10 cellular contexts compared by ENCODE assay signal in the genomic region with DNA sequence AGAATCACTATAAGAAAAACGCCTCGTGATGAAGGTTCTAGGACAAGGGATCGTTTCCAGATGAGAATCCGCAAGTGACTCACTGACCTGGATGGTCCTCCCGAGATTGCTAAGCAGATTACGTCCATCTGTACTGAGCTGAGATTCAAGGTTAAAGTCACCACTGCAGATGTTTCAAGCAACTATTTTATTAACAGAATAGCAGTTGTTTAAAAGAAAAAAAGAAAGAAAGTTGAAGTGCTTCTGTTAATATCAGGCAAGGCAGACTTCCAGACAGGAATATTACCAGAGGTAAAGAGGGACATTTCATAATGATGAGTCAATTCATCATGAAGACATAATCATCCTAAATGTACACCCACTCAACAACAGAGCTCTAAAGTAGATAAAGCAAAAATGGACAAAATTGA. TPM values are rescaled to one million over a fixed set of nuclear protein-coding genes. Genes with fewer than 3 reads are reported as not detected.
DNase-seq lines count a peak whose midpoint lies in the region; ATAC-seq and TF ChIP-seq lines count a peak whose summit lies in the region.
"Had no signal": no experiment of that assay in that cellular context is flagged by ENCODE, and none has a peak within 500 bp of the region (broad histone marks: within the 10 kb centered on the region; RNA-seq: fewer than 3 reads in every experiment).

No MANE protein-coding gene starts in this region.

- peak overlapping the region; percentile 77 to 99 (median 92) for H3K27ac ChIP-seq in gastrocnemius medialis
- H3K27ac ChIP-seq: HL-60 had no signal

- H3K9me3 Mint-ChIP-seq in CD14-positive monocyte = peaks cover 0 to 3% (median 0%) of the 10 kb centered on the region in 7 donors

- TF ChIP-seq POLR2A in gastrocnemius medialis (IDR thresholded peaks at IDR 0.05) = no peak

- peak overlapping the region; percentile 3 to 37 (median 22) for H3K4me3 ChIP-seq in gastrocnemius medialis

- H3K36me3 ChIP-seq in gastrocnemius medialis = no peaks in the 10 kb centered on the region

- H3K27ac Mint-ChIP-seq in CD14-positive monocyte = peak overlapping the region in 3 of 7 donors; percentile 5 to 63 (median 43)

- intact Hi-C loops in gastrocnemius medialis (cut with DNase I; ENCODE audit: low total_unique reads) = no loop called here
- intact Hi-C loops in CD14-positive monocyte (cut with micrococcal nuclease) = no loop called here

- H3K9me3 ChIP-seq in gastrocnemius medialis = no peaks in the 10 kb centered on the region

- ATAC-seq in SK-N-SH treated with all-trans-retinoic acid at 6 μM for 48 hours = peak; percentile 76
- peak; percentile 74 to 79 for ATAC-seq in gastrocnemius medialis
- ATAC-seq in GM21528 (IDR thresholded peaks at IDR 0.05; ENCODE audit: low FRiP score, unreplicated experiment) = no peak
- ATAC-seq: activated CD4-positive, CD25-positive, alpha-beta regulatory T cell treated with anti-CD3 and anti-CD28 coated beads, Interleukin-2, amount 50 U/mL, for 24 hours had no signal

- in situ Hi-C loops in gastrocnemius medialis (cut with MboI; ENCODE audit: low sequenced_read_pairs in 4 of 4) = no loop called here

- TF ChIP-seq CTCF in gastrocnemius medialis (IDR thresholded peaks at IDR 0.05 in 4 of 5, conservative IDR thresholded peaks at IDR 0.05 in 1 of 5) (no peak), CD14-positive monocyte (IDR thresholded peaks at IDR 0.05) (no peak)

- DNase-seq in GM04503 (ENCODE audit: low read depth) (peak; percentile 62), fibroblast of peridontal ligament (ENCODE audit: extremely low read depth) (peak; percentile 70), gastrocnemius medialis (peak in 1 of 2 donors; percentile 67), CD14-positive monocyte (ENCODE audit: low spot score) (no peak)
- DNase-seq in stimulated activated CD4-positive, alpha-beta T cell treated with anti-CD3 and anti-CD28 coated beads, Interleukin-1b, Interleukin-23, amount 100 ng/mL, for 48 hours = no peak
- DNase-seq: NCI-H524 treated with DMSO at 0.1 percent for 48 hours had no signal

- peaks cover 77% of the 10 kb centered on the region for H3K4me1 Mint-ChIP-seq in CD14-positive monocyte

- peaks cover 74 to 91% of the 10 kb centered on the region in 2 donors for H3K4me1 ChIP-seq in gastrocnemius medialis

- H3K4me3 Mint-ChIP-seq in CD14-positive monocyte = peak overlapping the region in 1 of 2 donors; percentile 27

- peaks cover 3 to 4% (median 4%) of the 10 kb centered on the region in 3 donors for H3K27me3 Mint-ChIP-seq in CD14-positive monocyte (ENCODE audit: low read depth in 3 of 3)

- H3K27me3 ChIP-seq in gastrocnemius medialis = no peaks in the 10 kb centered on the region

- H3K36me3 Mint-ChIP-seq in CD14-positive monocyte = peaks cover 51% of the 10 kb centered on the region in 2 donors

TF ChIP-seq in SK-N-SH treated with all-trans-retinoic acid at 6 μM for 48 hours, 23 proteins besides CTCF, POLR2A, EP300 and RAD21:
- TF ChIP-seq ZC3H10 (CRISPR knock-in tag; IDR thresholded peaks at IDR 0.05) (no peak), GLIS3 (CRISPR knock-in tag; IDR thresholded peaks at IDR 0.05) (no peak), ZNF565 (CRISPR knock-in tag; conservative IDR thresholded peaks at IDR 0.05; ENCODE audit: low read depth) (no peak), TCF4 (CRISPR knock-in tag; IDR thresholded peaks at IDR 0.05; ENCODE audit: borderline replicate concordance) (no peak), ZNF70 (CRISPR knock-in tag; IDR thresholded peaks at IDR 0.05) (no peak)
- TF ChIP-seq, protein P1, sequence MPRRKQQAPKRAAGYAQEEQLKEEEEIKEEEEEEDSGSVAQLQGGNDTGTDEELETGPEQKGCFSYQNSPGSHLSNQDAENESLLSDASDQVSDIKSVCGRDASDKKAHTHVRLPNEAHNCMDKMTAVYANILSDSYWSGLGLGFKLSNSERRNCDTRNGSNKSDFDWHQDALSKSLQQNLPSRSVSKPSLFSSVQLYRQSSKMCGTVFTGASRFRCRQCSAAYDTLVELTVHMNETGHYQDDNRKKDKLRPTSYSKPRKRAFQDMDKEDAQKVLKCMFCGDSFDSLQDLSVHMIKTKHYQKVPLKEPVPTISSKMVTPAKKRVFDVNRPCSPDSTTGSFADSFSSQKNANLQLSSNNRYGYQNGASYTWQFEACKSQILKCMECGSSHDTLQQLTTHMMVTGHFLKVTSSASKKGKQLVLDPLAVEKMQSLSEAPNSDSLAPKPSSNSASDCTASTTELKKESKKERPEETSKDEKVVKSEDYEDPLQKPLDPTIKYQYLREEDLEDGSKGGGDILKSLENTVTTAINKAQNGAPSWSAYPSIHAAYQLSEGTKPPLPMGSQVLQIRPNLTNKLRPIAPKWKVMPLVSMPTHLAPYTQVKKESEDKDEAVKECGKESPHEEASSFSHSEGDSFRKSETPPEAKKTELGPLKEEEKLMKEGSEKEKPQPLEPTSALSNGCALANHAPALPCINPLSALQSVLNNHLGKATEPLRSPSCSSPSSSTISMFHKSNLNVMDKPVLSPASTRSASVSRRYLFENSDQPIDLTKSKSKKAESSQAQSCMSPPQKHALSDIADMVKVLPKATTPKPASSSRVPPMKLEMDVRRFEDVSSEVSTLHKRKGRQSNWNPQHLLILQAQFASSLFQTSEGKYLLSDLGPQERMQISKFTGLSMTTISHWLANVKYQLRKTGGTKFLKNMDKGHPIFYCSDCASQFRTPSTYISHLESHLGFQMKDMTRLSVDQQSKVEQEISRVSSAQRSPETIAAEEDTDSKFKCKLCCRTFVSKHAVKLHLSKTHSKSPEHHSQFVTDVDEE (CRISPR knock-in tag; IDR thresholded peaks at IDR 0.05) = no peak

RNA-seq across cellular contexts. Expression of gene PXN, which starts 17.9 kb away (rescaled TPM):
- 100 to 1,000 TPM in 1 of 4 donors, 10 to 100 TPM in 3; 48.8 to 102 (median 77.9) TPM for total RNA-seq in gastrocnemius medialis
- 10 to 100 TPM; 62.5 to 98.4 TPM for polyA plus RNA-seq in CD14-positive monocyte

RNA-seq across cellular contexts. Expression of gene RNU4-2, which starts 44.1 kb away (rescaled TPM):
- under 1 TPM in 2 of 4 donors, not detected in 2; under 0.01 TPM for total RNA-seq in gastrocnemius medialis
- polyA plus RNA-seq in CD14-positive monocyte = 10 to 100 TPM in 1 of 2 donors, not detected in 1; 52.3 TPM

RNA-seq across cellular contexts. Expression of gene RNU4-1, which starts 45.4 kb away (rescaled TPM):
- total RNA-seq in gastrocnemius medialis = under 1 TPM in 1 of 4 donors, not detected in 3; under 0.01 TPM
- not detected for polyA plus RNA-seq in CD14-positive monocyte

RNA-seq across cellular contexts. Expression of gene RPLP0, which starts 46.7 kb away (rescaled TPM):
- total RNA-seq in gastrocnemius medialis = 1,000 to 10,000 TPM; 2,008 to 3,982 (median 3,189) TPM
- polyA plus RNA-seq in CD14-positive monocyte = 100 to 1,000 TPM; 650 to 651 TPM

RNA-seq across cellular contexts. Expression of gene GCN1, which starts 53.1 kb away (rescaled TPM):
- total RNA-seq in gastrocnemius medialis = 10 to 100 TPM; 58.2 to 99.7 (median 87.4) TPM
- polyA plus RNA-seq in CD14-positive monocyte = 1 to 10 TPM; 5.0 to 8.3 TPM

Comparison
In these comparisons a context has a peak if more than half of its experiments do, and no peak if none do; other contexts are left out.
1. DNase-seq: peak in GM04503 (single experiment) and fibroblast of peridontal ligament (single experiment); none in CD14-positive monocyte (single experiment) and stimulated activated CD4-positive, alpha-beta T cell treated with anti-CD3 and anti-CD28 coated beads, Interleukin-1b, Interleukin-23, amount 100 ng/mL, for 48 hours (single experiment).